In the genomic region with DNA sequence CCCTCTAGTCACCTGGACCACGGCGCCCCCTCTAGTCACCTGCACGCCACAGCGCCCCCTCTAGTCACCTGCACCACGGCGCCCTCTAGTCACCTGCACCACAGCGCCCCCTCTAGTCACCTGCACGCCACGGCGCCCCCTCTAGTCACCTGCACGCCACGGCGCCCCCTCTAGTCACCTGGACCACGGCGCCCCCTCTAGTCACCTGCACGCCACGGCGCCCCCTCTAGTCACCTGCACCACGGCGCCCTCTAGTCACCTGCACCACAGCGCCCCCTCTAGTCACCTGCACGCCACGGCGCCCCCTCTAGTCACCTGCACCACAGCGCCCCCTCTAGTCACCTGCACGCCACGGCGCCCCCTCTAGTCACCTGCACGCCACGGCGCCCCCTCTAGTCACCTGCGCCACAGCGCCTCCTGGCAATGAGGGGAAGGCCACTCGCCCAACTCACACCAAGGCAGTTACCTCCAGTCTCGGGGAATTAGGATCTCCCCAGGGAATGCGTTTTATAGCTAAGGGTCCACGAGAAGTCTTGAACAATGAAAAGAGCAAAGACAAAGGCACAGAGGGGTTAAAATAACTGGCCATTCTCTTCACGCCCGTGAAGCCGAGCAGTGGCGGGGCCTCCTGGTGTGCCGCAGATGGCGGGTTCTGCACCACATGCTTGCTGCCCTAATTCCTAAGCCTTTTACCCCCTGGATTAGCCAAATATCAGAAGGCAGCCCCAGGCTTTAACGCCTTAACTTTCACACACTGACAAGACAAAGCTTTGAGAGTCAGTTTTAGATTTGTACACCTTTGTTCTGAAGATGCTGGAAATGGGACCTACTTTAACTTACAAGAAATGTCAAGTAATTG, we compare ENCODE assay signal across 1 cellular context.
TF ChIP-seq lines count a peak whose summit lies in the region.

No MANE protein-coding gene starts in this region.

TF ChIP-seq in H1, 55 proteins besides CTCF, POLR2A, EP300 and RAD21:
- 0 out of 2 replicates have a peak, but pooled peaks have one; percentile 54 for TF ChIP-seq SP4 (IDR thresholded peaks at IDR 0.05; ENCODE audit: low read length)
- TF ChIP-seq TAF7 (optimal IDR thresholded peaks at IDR 0.05; ENCODE audit: borderline replicate concordance, low read depth, low read length), result peak; percentile 42
